ENCODE assay signal across 19 cellular contexts in genomic region chr6:73640179-73640750, GRCh38. TPM values are rescaled to one million over a fixed set of nuclear protein-coding genes. Genes with fewer than 3 reads are reported as not detected.
DNase-seq lines count a peak whose midpoint lies in the region; ATAC-seq and TF ChIP-seq lines count a peak whose summit lies in the region.
"Had no signal": no experiment of that assay in that cellular context is flagged by ENCODE, and none has a peak within 500 bp of the region (broad histone marks: within the 10 kb centered on the region; RNA-seq: fewer than 3 reads in every experiment).

No MANE protein-coding gene starts in this region.

- dilution Hi-C loops in mammary epithelial cell (cut with HindIII; ENCODE audit: low sequenced_read_pairs): no loop called here

- in situ Hi-C loops in mammary epithelial cell (cut with MboI; ENCODE audit: low sequenced_read_pairs in 2 of 2): loop anchor here in 1 of 2 donors (25.0 kb wide), 1 partner anchor 353 kb away; no protein-coding TSS in a partner anchor

- TF ChIP-seq RAD21 in SK-N-SH (IDR thresholded peaks at IDR 0.05; ENCODE audit: low read length): no peak

- H3K36me3 ChIP-seq in mammary epithelial cell (ENCODE audit: insufficient read depth, low read length): no peaks in the 10 kb centered on the region
- H3K36me3 ChIP-seq in SK-N-SH (replicated peaks in 1 of 2; ENCODE audit: control insufficient read depth in 1 of 2, insufficient read depth in 2 of 2, low read length in 1 of 2): peaks cover 4 to 29% of the 10 kb centered on the region in 2 experiments
- H3K36me3 ChIP-seq: SJCRH30 had no signal

- BruUV-seq in mammary epithelial cell (replicated peaks; lab: Mats Ljungman, UMichigan): no TSS peak
- no TSS peak for BruUV-seq in MCF 10A (replicated peaks; lab: Mats Ljungman, UMichigan)

- H3K4me2 ChIP-seq in mammary epithelial cell (ENCODE audit: insufficient read depth, low read depth, low read length) (no peak overlapping the region), SK-N-SH (no peak overlapping the region)
- H3K4me2 ChIP-seq: GM23338 had no signal

- intact Hi-C loops in mammary epithelial cell (cut with micrococcal nuclease): no loop called here
- intact Hi-C loops in MCF 10A (cut with micrococcal nuclease): no loop called here

- no peak for TF ChIP-seq EP300 in SK-N-SH (IDR thresholded peaks at IDR 0.05; ENCODE audit: borderline replicate concordance in 1 of 2, low read depth in 1 of 2, low read length in 1 of 2)

- H3K36me3 Mint-ChIP-seq in MCF 10A (ENCODE audit: insufficient read depth, unreplicated experiment): peaks cover 6% of the 10 kb centered on the region
- peaks cover 43% of the 10 kb centered on the region for H3K36me3 Mint-ChIP-seq in stimulated activated memory B cell treated with anti-CD40 and anti-IgM and Interleukin-4, amounts not matched to agents 10 μg/mL and 1 μg/mL and 100 μg/mL, for 72 hours

- H3K4me3 ChIP-seq in mammary epithelial cell (replicated peaks in 1 of 3; ENCODE audit: insufficient read depth in 1 of 3, low read depth in 2 of 3, low read length in 3 of 3) (no peak overlapping the region), SK-N-SH (ENCODE audit: low read depth in 2 of 2, low read length in 1 of 2) (no peak overlapping the region)
- H3K4me3 ChIP-seq: GM12878, GM23338, SJCRH30 had no signal

- DNase-seq in mammary epithelial cell (peak; percentile 66), MCF 10A (ENCODE audit: unreplicated experiment) (no peak), SK-N-SH (no peak), myocyte (ENCODE audit: low read depth) (peak; percentile 41), epidermal melanocyte (ENCODE audit: insufficient read length, low spot score) (no peak)
- DNase-seq: 8988T, GF-D8, KBM-7, NCI-H1417 treated with DMSO at 0.1 percent for 48 hours, NCI-H187 treated with DMSO at 0.1 percent for 48 hours, NCI-H2227 treated with DMSO at 0.1 percent for 48 hours, NCI-H524, SJCRH30 had no signal

- H3K27me3 ChIP-seq in mammary epithelial cell (ENCODE audit: insufficient read depth, low read length) (no peaks in the 10 kb centered on the region), SK-N-SH (ENCODE audit: insufficient read depth) (no peaks in the 10 kb centered on the region)
- H3K27me3 ChIP-seq: SJCRH30 had no signal

- H3K9ac ChIP-seq in mammary epithelial cell (ENCODE audit: insufficient read depth, low read length) (no peak overlapping the region), SK-N-SH (no peak overlapping the region)

- no peak overlapping the region for H3K27ac Mint-ChIP-seq in MCF 10A (ENCODE audit: low read depth, unreplicated experiment)
- no peak overlapping the region for H3K27ac Mint-ChIP-seq in stimulated activated memory B cell treated with anti-CD40 and anti-IgM and Interleukin-4, amounts not matched to agents 10 μg/mL and 1 μg/mL and 100 μg/mL, for 72 hours
- H3K27ac Mint-ChIP-seq: GM23338 had no signal

- no peaks in the 10 kb centered on the region for H3K27me3 Mint-ChIP-seq in MCF 10A (ENCODE audit: insufficient read depth, unreplicated experiment)
- no peaks in the 10 kb centered on the region for H3K27me3 Mint-ChIP-seq in stimulated activated memory B cell treated with anti-CD40 and anti-IgM and Interleukin-4, amounts not matched to agents 10 μg/mL and 1 μg/mL and 100 μg/mL, for 72 hours

- peaks cover 29% of the 10 kb centered on the region for H3F3A ChIP-seq in SK-N-SH (replicated peaks; ENCODE audit: insufficient read depth)

- H3K4me3 Mint-ChIP-seq in MCF 10A (ENCODE audit: unreplicated experiment): no peak overlapping the region
- H3K4me3 Mint-ChIP-seq in stimulated activated memory B cell treated with anti-CD40 and anti-IgM and Interleukin-4, amounts not matched to agents 10 μg/mL and 1 μg/mL and 100 μg/mL, for 72 hours: no peak overlapping the region
- H3K4me3 Mint-ChIP-seq: CD14-positive monocyte, GM23338 had no signal

- peaks cover 17% of the 10 kb centered on the region for H3K4me1 Mint-ChIP-seq in MCF 10A (ENCODE audit: insufficient read depth, unreplicated experiment)
- peaks cover 3% of the 10 kb centered on the region for H3K4me1 Mint-ChIP-seq in stimulated activated memory B cell treated with anti-CD40 and anti-IgM and Interleukin-4, amounts not matched to agents 10 μg/mL and 1 μg/mL and 100 μg/mL, for 72 hours
- H3K4me1 Mint-ChIP-seq: GM23338 had no signal

- TF ChIP-seq CTCF in mammary epithelial cell (conservative IDR thresholded peaks at IDR 0.05 in 1 of 2, IDR thresholded peaks at IDR 0.05 in 1 of 2; ENCODE audit: extremely low read depth in 1 of 2, insufficient read depth in 1 of 2, low read depth in 1 of 2, low read length in 2 of 2) (no peak), MCF 10A (IDR thresholded peaks at IDR 0.05; ENCODE audit: unreplicated experiment) (no peak), SK-N-SH (IDR thresholded peaks at IDR 0.05) (no peak)

- H3K9me2 ChIP-seq in SK-N-SH: no peaks in the 10 kb centered on the region

- no peak overlapping the region for H3K27ac ChIP-seq in mammary epithelial cell (ENCODE audit: insufficient read depth, low read depth, low read length)
- H3K27ac ChIP-seq in SK-N-SH (ENCODE audit: low read depth in 2 of 2, low read length in 1 of 2): peak overlapping the region in 1 of 2 experiments; percentile 21; a peak in 1 of 4 replicates
- H3K27ac ChIP-seq: SJCRH30 had no signal

- H4K20me1 ChIP-seq in mammary epithelial cell (ENCODE audit: insufficient read depth, low read length): no peaks in the 10 kb centered on the region
- H4K20me1 ChIP-seq in SK-N-SH (ENCODE audit: insufficient read depth): no peaks in the 10 kb centered on the region

- ATAC-seq in HG03460 (IDR thresholded peaks at IDR 0.05; ENCODE audit: unreplicated experiment): no peak
- ATAC-seq in GM18858 (IDR thresholded peaks at IDR 0.05; ENCODE audit: unreplicated experiment): no peak
- no peak for ATAC-seq in stimulated activated memory B cell treated with anti-CD40 and anti-IgM and Interleukin-4, amounts not matched to agents 10 μg/mL and 1 μg/mL and 100 μg/mL, for 72 hours
- ATAC-seq: GM12878, GM23338 had no signal

- H2AFZ ChIP-seq in mammary epithelial cell (ENCODE audit: low read depth, low read length): no peak overlapping the region
- H2AFZ ChIP-seq in SK-N-SH (ENCODE audit: low read depth): no peak overlapping the region
- H2AFZ ChIP-seq: GM23338 had no signal

- WGBS in mammary epithelial cell (ENCODE audit: low coverage, missing lambda C conversion rate): 27% methylated on average over 1 of the region's 1 CpG
- WGBS in SK-N-SH (ENCODE audit: low lambda C conversion rate): 81% methylated on average over 1 of the region's 1 CpG

- H3K9me3 Mint-ChIP-seq in MCF 10A (ENCODE audit: unreplicated experiment): no peaks in the 10 kb centered on the region
- no peaks in the 10 kb centered on the region for H3K9me3 Mint-ChIP-seq in stimulated activated memory B cell treated with anti-CD40 and anti-IgM and Interleukin-4, amounts not matched to agents 10 μg/mL and 1 μg/mL and 100 μg/mL, for 72 hours
- H3K9me3 Mint-ChIP-seq: CD14-positive monocyte, GM23338 had no signal

- H3K9me3 ChIP-seq in mammary epithelial cell (replicated peaks; ENCODE audit: insufficient read depth, low read length): no peaks in the 10 kb centered on the region
- no peaks in the 10 kb centered on the region for H3K9me3 ChIP-seq in SK-N-SH
- H3K9me3 ChIP-seq: SJCRH30 had no signal

- peaks cover 6% of the 10 kb centered on the region for H3K4me1 ChIP-seq in mammary epithelial cell (ENCODE audit: insufficient read depth, low read length)
- H3K4me1 ChIP-seq in SK-N-SH (ENCODE audit: control insufficient read depth in 1 of 2, insufficient read depth in 2 of 2, low read depth in 1 of 2, low read length in 1 of 2): peaks cover 0 to 11% of the 10 kb centered on the region in 2 experiments; a peak in 1 of 4 replicates
- H3K4me1 ChIP-seq: SJCRH30 had no signal

- CTCF ChIA-PET in mammary epithelial cell (lab: Charles Lee; ENCODE audit: low non-redundant PET): no interaction called here
- CTCF ChIA-PET in MCF 10A (lab: Yijun Ruan, JAX): interaction anchor here (1.8 kb wide), 1 partner anchor 13 kb away, joined by 12 read pairs; the partner anchor contains the start of gene SLC17A5
- CTCF ChIA-PET in SK-N-SH (lab: Yijun Ruan, JAX): no interaction called here

- POLR2A ChIA-PET in MCF 10A (lab: Yijun Ruan, JAX) (no interaction called here), SK-N-SH (lab: Yijun Ruan, JAX) (no interaction called here)

- H3K79me2 ChIP-seq in mammary epithelial cell (ENCODE audit: insufficient read depth, low read length) (no peaks in the 10 kb centered on the region), SK-N-SH (ENCODE audit: insufficient read depth) (no peaks in the 10 kb centered on the region)

TF ChIP-seq in SK-N-SH, 30 proteins besides CTCF, POLR2A, EP300 and RAD21 (continues in another document):
- TF ChIP-seq GABPA (IDR thresholded peaks at IDR 0.05; ENCODE audit: low read depth): no peak
- TF ChIP-seq TCF12 (IDR thresholded peaks at IDR 0.05): peak; percentile 34; the same call in 1 of the 2 replicates
- peak; percentile 42; the same call in 1 of the 2 replicates for TF ChIP-seq TEAD4 (IDR thresholded peaks at IDR 0.05; ENCODE audit: borderline replicate concordance, insufficient read depth)
- no peak for TF ChIP-seq NRF1 (IDR thresholded peaks at IDR 0.05; ENCODE audit: low read depth, low read length)
- TF ChIP-seq ELF1 (IDR thresholded peaks at IDR 0.05): no peak
- no peak for TF ChIP-seq CHD2 (IDR thresholded peaks at IDR 0.05; ENCODE audit: low read length, partially characterized antibody)

RNA-seq across cellular contexts. Expression of gene SLC17A5, which starts 13.5 kb away (rescaled TPM):
- total RNA-seq in mammary epithelial cell (10 to 100 TPM in 1 of 2 donors, 1 to 10 TPM in 1; 6.5 to 26.0 TPM), MCF 10A (2022) (6.1 and 7.2 TPM in 2 replicates), myocyte (33.4 and 50.5 TPM in 2 replicates)
- polyA plus RNA-seq in mammary epithelial cell (6.2 TPM), SK-N-SH (2012; rRNA removed) (9.2 and 14.0 TPM in 2 replicates)
- polyA minus RNA-seq in mammary epithelial cell: 19.4 TPM
- polyA plus RNA-seq in SK-N-SH (2012; cell fraction: cytosol; rRNA removed): 12.4 and 14.0 TPM in 2 replicates
- 3.0 and 6.3 TPM in 2 replicates for polyA plus RNA-seq in SK-N-SH (2012; cell fraction: nucleus; rRNA removed)
- 33.0 TPM for polyA plus RNA-seq in myocyte (2012)

RNA-seq across cellular contexts. Expression of gene CD109, which starts 55.7 kb away (rescaled TPM):
- total RNA-seq in mammary epithelial cell: 100 to 1,000 TPM in 1 of 2 donors, 10 to 100 TPM in 1; 82.6 to 273 TPM
- polyA plus RNA-seq in mammary epithelial cell: 77.5 TPM
- polyA minus RNA-seq in mammary epithelial cell: 96.5 TPM
- 91.0 and 94.5 TPM in 2 replicates for total RNA-seq in MCF 10A (2022)
- 19.7 and 27.8 TPM in 2 replicates for polyA plus RNA-seq in SK-N-SH (2012; rRNA removed)
- 30.4 and 31.3 TPM in 2 replicates for polyA plus RNA-seq in SK-N-SH (2012; cell fraction: cytosol; rRNA removed)
- 9.4 and 20.1 TPM in 2 replicates for polyA plus RNA-seq in SK-N-SH (2012; cell fraction: nucleus; rRNA removed)
- 32.3 and 49.0 TPM in 2 replicates for total RNA-seq in myocyte
- 6.5 TPM for polyA plus RNA-seq in myocyte (2012)

Comparison
In these comparisons a context has a peak if more than half of its experiments do, and no peak if none do; other contexts are left out.
1. DNase-seq: peak in mammary epithelial cell (single experiment) and myocyte (single experiment); none in MCF 10A (single experiment), SK-N-SH (single experiment) and epidermal melanocyte (single experiment).